In genomic region chr2:60569680-60570111, GRCh38 we compare ENCODE assay signal across 11 cellular contexts. TPM values are rescaled to one million over a fixed set of nuclear protein-coding genes. Genes with fewer than 3 reads are reported as not detected.
A peak's percentile ranks its signal among the peaks of the same experiment; 100 is the strongest.
DNase-seq lines count a peak whose midpoint lies in the region; ATAC-seq and TF ChIP-seq lines count a peak whose summit lies in the region.
"Had no signal": no experiment of that assay in that cellular context is flagged by ENCODE, and none has a peak within 500 bp of the region (broad histone marks: within the 10 kb centered on the region; RNA-seq: fewer than 3 reads in every experiment).

No MANE protein-coding gene starts in this region.

- no TSS peak for BruUV-seq in Caco-2 (replicated peaks; lab: Mats Ljungman, UMichigan)

- no peaks in the 10 kb centered on the region for H3K9me3 ChIP-seq in HUES48 (ENCODE audit: control insufficient read depth, insufficient read depth, low read length)
- H3K9me3 ChIP-seq in mucosa of rectum (ENCODE audit: control insufficient read depth in 2 of 2, low read length in 2 of 2) = no peaks in the 10 kb centered on the region
- no peaks in the 10 kb centered on the region for H3K9me3 ChIP-seq in Caco-2
- H3K9me3 ChIP-seq: tibial nerve had no signal

- H3K4me3 ChIP-seq in BJ (ENCODE audit: low read depth, low read length) = peak overlapping the region; percentile 22
- H3K4me3 ChIP-seq in HUES48 (ENCODE audit: low read depth, low read length) = peak overlapping the region; percentile 73
- H3K4me3 ChIP-seq in mucosa of rectum (ENCODE audit: low read length in 2 of 2) = peak overlapping the region; percentile 38 to 45
- no peak overlapping the region for H3K4me3 ChIP-seq in Caco-2 (ENCODE audit: low read depth, low read length)

- DNase-seq in BJ (ENCODE audit: low read depth) (no peak), NCI-H128 (lab: John Stamatoyannopoulos, UW; ENCODE audit: unreplicated experiment) (no peak), Caco-2 (no peak), UCSD-AML1 (lab: John Stamatoyannopoulos, UW; ENCODE audit: unreplicated experiment) (no peak)
- DNase-seq: DMS 273 treated with DMSO at 0.1 percent for 48 hours, NCI-H1092 treated with DMSO at 0.1 percent for 48 hours had no signal

- no peak overlapping the region for H3K27ac Mint-ChIP-seq in Caco-2 (ENCODE audit: unreplicated experiment)

- H3K27me3 ChIP-seq in BJ (ENCODE audit: control insufficient read depth, insufficient read depth, low read length) = peaks cover 16% of the 10 kb centered on the region
- H3K27me3 ChIP-seq in HUES48 (ENCODE audit: control insufficient read depth, insufficient read depth, low read length) = peaks cover 61% of the 10 kb centered on the region
- peaks cover 25 to 43% of the 10 kb centered on the region in 2 donors for H3K27me3 ChIP-seq in mucosa of rectum (ENCODE audit: control insufficient read depth in 2 of 2, insufficient read depth in 2 of 2, low read length in 2 of 2)
- peaks cover 4% of the 10 kb centered on the region for H3K27me3 ChIP-seq in Caco-2 (replicated peaks; ENCODE audit: control insufficient read depth, insufficient read depth, low read length)

- TF ChIP-seq CTCF in BJ (IDR thresholded peaks at IDR 0.05; ENCODE audit: insufficient read depth, low read depth, low read length) = no peak
- TF ChIP-seq CTCF in Caco-2 (IDR thresholded peaks at IDR 0.05; ENCODE audit: insufficient read depth in 1 of 2, low read depth in 1 of 2, low read length in 1 of 2, severe bottlenecking in 1 of 2, unreplicated experiment in 1 of 2) = no peak

- H3K9ac ChIP-seq in HUES48 (ENCODE audit: low read depth, low read length) (0 out of 2 replicates have a peak overlapping the region, but pooled peaks have one; percentile 59), mucosa of rectum (ENCODE audit: low read depth in 1 of 2, low read length in 2 of 2) (no peak overlapping the region)

- intact Hi-C loops in Caco-2 (cut with micrococcal nuclease; ENCODE audit: unreplicated experiment) = no loop called here

- H3K9me3 Mint-ChIP-seq in Caco-2 (ENCODE audit: unreplicated experiment) = no peaks in the 10 kb centered on the region

- H3K36me3 ChIP-seq in BJ (ENCODE audit: control insufficient read depth, insufficient read depth, low read length) (no peaks in the 10 kb centered on the region), HUES48 (ENCODE audit: control insufficient read depth, insufficient read depth, low read length) (no peaks in the 10 kb centered on the region), mucosa of rectum (ENCODE audit: control insufficient read depth in 2 of 2, insufficient read depth in 2 of 2, low read length in 2 of 2) (no peaks in the 10 kb centered on the region), Caco-2 (ENCODE audit: control insufficient read depth, insufficient read depth, low read length) (no peaks in the 10 kb centered on the region)
- H3K36me3 ChIP-seq: tibial nerve had no signal

- no peak overlapping the region for H3K4me3 Mint-ChIP-seq in Caco-2 (ENCODE audit: unreplicated experiment)

- no peaks in the 10 kb centered on the region for H3K4me1 Mint-ChIP-seq in Caco-2 (ENCODE audit: low read depth, unreplicated experiment)

- CTCF ChIA-PET in BJ (lab: Yijun Ruan, JAX) = interaction anchor here (0.5 to 5.0 kb wide), 3 partner anchors 9 to 1231 kb away, joined by 3 to 38 read pairs (median 6); no protein-coding TSS in a partner anchor
- CTCF ChIA-PET in Caco-2 (lab: Charles Lee) = interaction anchor here (0.7 to 1.6 kb wide), 2 partner anchors 9 to 12 kb away, joined by 3 to 6 read pairs; no protein-coding TSS in a partner anchor

- H3K36me3 Mint-ChIP-seq in Caco-2 (ENCODE audit: insufficient read depth, unreplicated experiment) = no peaks in the 10 kb centered on the region

- peak overlapping the region; percentile 20 for H3K27ac ChIP-seq in HUES48 (ENCODE audit: low read depth, low read length)
- H3K27ac ChIP-seq in cingulate gyrus (ENCODE audit: low read depth, low read length) = peak overlapping the region; percentile 54
- H3K27ac ChIP-seq in mucosa of rectum (ENCODE audit: low read depth in 2 of 2, low read length in 2 of 2) = no peak overlapping the region
- H3K27ac ChIP-seq: tibial nerve had no signal

- peaks cover 21% of the 10 kb centered on the region for H3K27me3 Mint-ChIP-seq in Caco-2 (ENCODE audit: insufficient read depth, unreplicated experiment)

- H3K4me1 ChIP-seq in HUES48 (ENCODE audit: control insufficient read depth, insufficient read depth, low read length) (peaks cover 38% of the 10 kb centered on the region), mucosa of rectum (ENCODE audit: control insufficient read depth in 2 of 2, insufficient read depth in 2 of 2, low read length in 2 of 2) (no peaks in the 10 kb centered on the region), Caco-2 (no peaks in the 10 kb centered on the region)

- ATAC-seq in HG03095 (IDR thresholded peaks at IDR 0.05; ENCODE audit: unreplicated experiment) = no peak

- POLR2A ChIA-PET in BJ (lab: Charles Lee) (no interaction called here), Caco-2 (lab: Charles Lee) (no interaction called here)

RNA-seq across cellular contexts. Expression of gene BCL11A, which starts 16.2 kb away (rescaled TPM):
- 0.60 and 1.4 TPM in 2 replicates for polyA plus RNA-seq in BJ (2011; rRNA removed)
- 3.1 and 4.2 TPM in 2 replicates for polyA minus RNA-seq in BJ (2011; rRNA and poly(A)+ RNA removed)
- total RNA-seq in Caco-2 (2022) = 0.21 and 0.29 TPM in 2 replicates

Comparison
In these comparisons a context has a peak if more than half of its experiments do, and no peak if none do; other contexts are left out.
1. H3K27ac ChIP-seq: peak in HUES48 (single experiment) and cingulate gyrus (single experiment); none in mucosa of rectum (0 of 2).